Comparison of ENCODE assay signal across 25 cellular contexts in the genomic region with DNA sequence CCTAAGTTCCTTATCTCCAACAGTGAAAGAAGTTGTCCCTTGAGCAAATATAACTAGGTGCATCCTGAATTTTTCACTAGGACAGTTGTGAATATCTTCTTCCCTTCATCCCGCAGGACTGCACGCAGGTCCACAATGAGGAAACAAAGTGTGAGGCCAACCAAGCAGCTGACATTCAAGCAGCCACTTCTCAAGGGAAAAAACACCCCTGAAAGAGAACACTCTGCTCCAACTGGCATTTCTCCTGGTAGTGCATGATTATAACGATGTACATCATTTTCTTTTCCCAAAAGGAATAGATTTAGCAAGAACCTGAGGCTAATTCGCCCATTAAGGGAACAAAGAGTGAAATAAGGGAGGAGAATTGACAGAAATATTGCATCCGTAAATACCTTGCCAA.
"Had no signal": no experiment of that assay in that cellular context is flagged by ENCODE, and none has a peak within 500 bp of the region (broad histone marks: within the 10 kb centered on the region; RNA-seq: fewer than 3 reads in every experiment).

No MANE protein-coding gene starts in this region.

- H3K4me2 ChIP-seq: hepatocyte, smooth muscle cell had no signal

- H3K27ac Mint-ChIP-seq: naive thymus-derived CD8-positive, alpha-beta T cell; nephron; stimulated activated memory B cell treated with anti-CD40 and anti-IgM and Interleukin-4, amounts not matched to agents 10 μg/mL and 1 μg/mL and 100 μg/mL, for 72 hours; stimulated activated naive CD8-positive, alpha-beta T cell treated with anti-CD3 and anti-CD28 coated beads, Interleukin-15, amount 100 ng/mL, for 72 hours had no signal

- H3K9me3 Mint-ChIP-seq: naive thymus-derived CD8-positive, alpha-beta T cell; nephron; stimulated activated memory B cell treated with anti-CD40 and anti-IgM and Interleukin-4, amounts not matched to agents 10 μg/mL and 1 μg/mL and 100 μg/mL, for 72 hours; stimulated activated naive CD8-positive, alpha-beta T cell treated with anti-CD3 and anti-CD28 coated beads, Interleukin-15, amount 100 ng/mL, for 72 hours had no signal

- H3K27ac ChIP-seq: heart right ventricle, hepatocyte, lower lobe of right lung, pancreas, psoas muscle, right lobe of liver, thyroid gland, upper lobe of right lung had no signal

- ATAC-seq: heart right ventricle; left lobe of liver; left ventricle myocardium superior; lower lobe of right lung; naive thymus-derived CD8-positive, alpha-beta T cell; pancreas; right lobe of liver; stimulated activated memory B cell treated with anti-CD40 and anti-IgM and Interleukin-4, amounts not matched to agents 10 μg/mL and 1 μg/mL and 100 μg/mL, for 72 hours; stimulated activated naive CD8-positive, alpha-beta T cell treated with anti-CD3 and anti-CD28 coated beads, Interleukin-15, amount 100 ng/mL, for 72 hours; upper lobe of right lung had no signal

- H3K79me2 ChIP-seq: hepatocyte had no signal

- H3K4me3 ChIP-seq: heart right ventricle, hepatocyte, lower lobe of right lung, pancreas, psoas muscle, right lobe of liver, smooth muscle cell, thyroid gland, upper lobe of right lung had no signal

- H3K4me1 ChIP-seq: heart right ventricle, lower lobe of right lung, pancreas, psoas muscle, right lobe of liver, thyroid gland, upper lobe of right lung had no signal

- H3K36me3 ChIP-seq: heart right ventricle, lower lobe of right lung, pancreas, right lobe of liver, thyroid gland, upper lobe of right lung had no signal

- H3K4me3 Mint-ChIP-seq: naive thymus-derived CD8-positive, alpha-beta T cell; nephron; stimulated activated memory B cell treated with anti-CD40 and anti-IgM and Interleukin-4, amounts not matched to agents 10 μg/mL and 1 μg/mL and 100 μg/mL, for 72 hours; stimulated activated naive CD8-positive, alpha-beta T cell treated with anti-CD3 and anti-CD28 coated beads, Interleukin-15, amount 100 ng/mL, for 72 hours had no signal

- H2AFZ ChIP-seq: hepatocyte had no signal

- H3K9me3 ChIP-seq: heart right ventricle, lower lobe of right lung, pancreas, psoas muscle, right lobe of liver, thyroid gland, upper lobe of right lung had no signal

- H3K27me3 ChIP-seq: thyroid gland had no signal

- H3K36me3 Mint-ChIP-seq: naive thymus-derived CD8-positive, alpha-beta T cell; stimulated activated memory B cell treated with anti-CD40 and anti-IgM and Interleukin-4, amounts not matched to agents 10 μg/mL and 1 μg/mL and 100 μg/mL, for 72 hours had no signal

- DNase-seq: heart right ventricle; kidney glomerular epithelial cell; left cardiac atrium; left ventricle myocardium superior; lower lobe of right lung; mammary epithelial cell; mesenchymal stem cell; naive thymus-derived CD8-positive, alpha-beta T cell; pancreas; psoas muscle; right lobe of liver; stimulated activated CD4-positive, alpha-beta T cell treated with anti-CD3 and anti-CD28 coated beads, Interleukin-1b, Interleukin-23, amount 100 ng/mL, for 48 hours; stimulated activated CD4-positive, alpha-beta T cell treated with anti-CD3 and anti-CD28 coated beads, Interleukin-2, amount 100 ng/mL, for 48 hours; stimulated activated CD4-positive, alpha-beta T cell treated with anti-CD3 and anti-CD28 coated beads, Interleukin-4, amount 100 ng/mL, for 4 hours; stimulated activated CD8-positive, alpha-beta memory T cell treated with anti-CD3 and anti-CD28 coated beads, Interleukin-4, amount 100 ng/mL, for 48 hours; stimulated activated naive CD4-positive, alpha-beta T cell treated with Interleukin-2 at 50 U/mL for 16 hours; stimulated activated naive CD8-positive, alpha-beta T cell treated with anti-CD3 and anti-CD28 coated beads, Interleukin-15, amount 100 ng/mL, for 72 hours; thyroid gland; trophoblast cell; upper lobe of right lung had no signal

- H3K4me1 Mint-ChIP-seq: nephron; stimulated activated memory B cell treated with anti-CD40 and anti-IgM and Interleukin-4, amounts not matched to agents 10 μg/mL and 1 μg/mL and 100 μg/mL, for 72 hours had no signal
